ENCODE assay signal across 15 cellular contexts in the genomic region with DNA sequence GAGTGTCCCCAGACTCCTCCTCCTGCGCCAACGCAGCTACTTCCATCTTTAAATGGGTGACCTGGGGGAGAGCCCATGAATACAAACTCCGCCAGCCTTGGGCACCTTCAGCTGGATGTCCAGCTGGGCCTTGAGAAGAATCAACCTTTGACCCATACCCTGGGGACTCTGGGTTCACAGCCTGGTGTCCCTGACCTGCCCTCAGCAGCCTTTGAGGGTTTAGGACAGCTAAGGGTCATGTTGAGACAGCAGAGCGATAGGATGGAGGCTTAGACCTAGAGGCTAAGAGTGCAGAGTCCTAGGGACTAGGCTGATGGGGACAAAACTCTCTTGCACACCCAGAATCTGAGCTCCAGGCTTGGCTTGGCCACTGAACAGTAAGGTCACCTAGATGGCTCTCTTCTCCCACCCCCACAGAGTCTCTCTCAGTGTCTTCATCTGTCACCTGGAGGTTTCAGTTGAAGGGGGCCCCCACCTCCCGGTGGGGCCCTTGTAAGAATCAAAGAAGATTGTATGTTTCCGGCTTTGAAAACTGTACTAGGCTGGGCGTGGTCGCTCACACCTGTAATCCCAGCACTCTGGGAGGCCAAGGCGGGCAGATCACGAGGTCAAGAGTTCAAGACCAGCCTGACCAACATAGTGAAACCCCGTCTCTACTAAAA. TPM values are rescaled to one million over a fixed set of nuclear protein-coding genes. Genes with fewer than 3 reads are reported as not detected.
DNase-seq lines count a peak whose midpoint lies in the region; ATAC-seq and TF ChIP-seq lines count a peak whose summit lies in the region.
"Had no signal": no experiment of that assay in that cellular context is flagged by ENCODE, and none has a peak within 500 bp of the region (broad histone marks: within the 10 kb centered on the region; RNA-seq: fewer than 3 reads in every experiment).

No MANE protein-coding gene starts in this region.

- H3K27me3 ChIP-seq in GM06990 (replicated peaks; ENCODE audit: control insufficient read depth, insufficient read depth, low read length) (no peaks in the 10 kb centered on the region), MM.1S (replicated peaks; ENCODE audit: insufficient read depth, low read length) (no peaks in the 10 kb centered on the region), smooth muscle cell (ENCODE audit: low read depth) (no peaks in the 10 kb centered on the region)
- H3K27me3 ChIP-seq: BLaER1 had no signal

- peaks cover 55% of the 10 kb centered on the region for H3K4me1 ChIP-seq in MM.1S (ENCODE audit: low read length)
- H3K4me1 ChIP-seq in smooth muscle cell (ENCODE audit: low read depth) = peaks cover 5% of the 10 kb centered on the region

- H3K79me2 ChIP-seq in MM.1S (ENCODE audit: low read length) = peaks cover 13% of the 10 kb centered on the region; the same call in 1 of the 2 replicates
- H3K79me2 ChIP-seq in smooth muscle cell (ENCODE audit: low read depth) = no peaks in the 10 kb centered on the region

- H3K4me1 Mint-ChIP-seq in effector memory CD8-positive, alpha-beta T cell (ENCODE audit: low read depth in 2 of 2) = peaks cover 18 to 42% of the 10 kb centered on the region in 2 donors
- peaks cover 11% of the 10 kb centered on the region for H3K4me1 Mint-ChIP-seq in progenitor cell of endocrine pancreas (ENCODE audit: low read depth)

- H3K27me3 Mint-ChIP-seq in effector memory CD8-positive, alpha-beta T cell = no peaks in the 10 kb centered on the region
- no peaks in the 10 kb centered on the region for H3K27me3 Mint-ChIP-seq in progenitor cell of endocrine pancreas

- peak; percentile 65 for DNase-seq in GM06990 (ENCODE audit: extremely low read depth, insufficient read length)
- peak; percentile 96 for DNase-seq in MM.1S
- DNase-seq in effector memory CD8-positive, alpha-beta T cell = no peak
- no peak for DNase-seq in progenitor cell of endocrine pancreas (ENCODE audit: low spot score, unreplicated experiment)
- no peak for DNase-seq in NCI-H345 (lab: John Stamatoyannopoulos, UW)
- DNase-seq in anterior cingulate cortex (lab: John Stamatoyannopoulos, UW) = no peak
- no peak for DNase-seq in smooth muscle cell (lab: John Stamatoyannopoulos, UW; ENCODE audit: unreplicated experiment)
- DNase-seq: activated CD8-positive, alpha-beta memory T cell treated with anti-CD3 and anti-CD28 coated beads, Interleukin-2, amount 50 U/mL, for 4 hours; foreskin fibroblast; mesenchymal stem cell; NCI-H1436 had no signal

- peak overlapping the region; percentile 16; the same call in 1 of the 2 replicates for H2AFZ ChIP-seq in MM.1S (ENCODE audit: low read length)
- H2AFZ ChIP-seq in smooth muscle cell (ENCODE audit: low read depth) = no peak overlapping the region

- H3F3A ChIP-seq in MM.1S (ENCODE audit: insufficient read depth, low read length) (peaks cover 60% of the 10 kb centered on the region), smooth muscle cell (ENCODE audit: low read depth) (no peaks in the 10 kb centered on the region)

- no peaks in the 10 kb centered on the region for H3K36me3 ChIP-seq in GM06990 (ENCODE audit: control insufficient read depth, insufficient read depth, low read length)
- H3K36me3 ChIP-seq in MM.1S (replicated peaks; ENCODE audit: insufficient read depth, low read length) = no peaks in the 10 kb centered on the region
- H3K36me3 ChIP-seq in smooth muscle cell (ENCODE audit: low read depth) = no peaks in the 10 kb centered on the region
- H3K36me3 ChIP-seq: BLaER1, neutrophil had no signal

- H3K9ac ChIP-seq in MM.1S (ENCODE audit: low read length) (peak overlapping the region; percentile 35; the same call in 1 of the 2 replicates), smooth muscle cell (ENCODE audit: low read depth) (no peak overlapping the region)
- H3K9ac ChIP-seq: BLaER1 had no signal

- H4K20me1 ChIP-seq in MM.1S (ENCODE audit: insufficient read depth, low read length) (no peaks in the 10 kb centered on the region), smooth muscle cell (ENCODE audit: low read depth) (no peaks in the 10 kb centered on the region)
- H4K20me1 ChIP-seq: BLaER1 had no signal

- H3K9me2 ChIP-seq in MM.1S (replicated peaks; ENCODE audit: insufficient read depth, low read length) = no peaks in the 10 kb centered on the region

- H3K4me2 ChIP-seq in MM.1S (ENCODE audit: low read depth, low read length) = peak overlapping the region; percentile 30; the same call in 1 of the 2 replicates
- H3K4me2 ChIP-seq in smooth muscle cell = no peak overlapping the region
- H3K4me2 ChIP-seq: BLaER1 had no signal

- peaks cover 6% of the 10 kb centered on the region for H3K36me3 Mint-ChIP-seq in effector memory CD8-positive, alpha-beta T cell (ENCODE audit: insufficient read depth)
- H3K36me3 Mint-ChIP-seq in progenitor cell of endocrine pancreas (ENCODE audit: insufficient read depth) = no peaks in the 10 kb centered on the region

- ATAC-seq in GM19455 (IDR thresholded peaks at IDR 0.05; ENCODE audit: unreplicated experiment) = peak; percentile 54
- ATAC-seq in effector memory CD8-positive, alpha-beta T cell (replicated peaks) = no peak

- peak overlapping the region; percentile 4 to 34 for H3K4me3 Mint-ChIP-seq in effector memory CD8-positive, alpha-beta T cell
- no peak overlapping the region for H3K4me3 Mint-ChIP-seq in progenitor cell of endocrine pancreas (ENCODE audit: low read depth)

- H3K27ac ChIP-seq in MM.1S (ENCODE audit: low read length) = peak overlapping the region; percentile 92
- no peak overlapping the region for H3K27ac ChIP-seq in smooth muscle cell (ENCODE audit: low read depth)
- H3K27ac ChIP-seq: BLaER1, neutrophil had no signal

- no peaks in the 10 kb centered on the region for H3K9me3 Mint-ChIP-seq in effector memory CD8-positive, alpha-beta T cell
- no peaks in the 10 kb centered on the region for H3K9me3 Mint-ChIP-seq in progenitor cell of endocrine pancreas (ENCODE audit: low read depth)

- TF ChIP-seq CTCF in GM06990 (IDR thresholded peaks at IDR 0.05; ENCODE audit: insufficient read depth, low read length, poor library complexity, severe bottlenecking) = no peak
- TF ChIP-seq CTCF in MM.1S (IDR thresholded peaks at IDR 0.05; ENCODE audit: low read length) = no peak
- no peak for TF ChIP-seq CTCF in progenitor cell of endocrine pancreas (IDR thresholded peaks at IDR 0.05; ENCODE audit: unreplicated experiment)
- no peak for TF ChIP-seq CTCF in smooth muscle cell (IDR thresholded peaks at IDR 0.05; ENCODE audit: borderline replicate concordance, insufficient read depth, poor library complexity, severe bottlenecking)

- 90% methylated on average over 11 of the region's 11 CpGs for WGBS in smooth muscle cell (ENCODE audit: low lambda C conversion rate)

- H3K9me3 ChIP-seq in MM.1S (replicated peaks; ENCODE audit: insufficient read depth, low read length) (no peaks in the 10 kb centered on the region), smooth muscle cell (replicated peaks; ENCODE audit: low read depth) (no peaks in the 10 kb centered on the region)
- H3K9me3 ChIP-seq: BLaER1, neutrophil had no signal

- peak overlapping the region; percentile 65 to 87 for H3K27ac Mint-ChIP-seq in effector memory CD8-positive, alpha-beta T cell
- no peak overlapping the region for H3K27ac Mint-ChIP-seq in progenitor cell of endocrine pancreas

- H3K4me3 ChIP-seq in GM06990 (replicated peaks; ENCODE audit: low read depth, low read length) (no peak overlapping the region), MM.1S (ENCODE audit: low read length) (no peak overlapping the region), smooth muscle cell (no peak overlapping the region)
- H3K4me3 ChIP-seq: BLaER1 had no signal

RNA-seq across cellular contexts. Expression of a gene that starts 6.7 kb away (rescaled TPM):
- total RNA-seq in progenitor cell of endocrine pancreas (6.3 and 6.9 TPM in 2 replicates), smooth muscle cell (20.9 and 33.3 TPM in 2 replicates)
- polyA plus RNA-seq in smooth muscle cell = 29.3 and 30.8 TPM in 2 replicates

RNA-seq across cellular contexts. Expression of a gene that starts 19.6 kb away (rescaled TPM):
- 29.6 and 32.7 TPM in 2 replicates for total RNA-seq in progenitor cell of endocrine pancreas
- total RNA-seq in smooth muscle cell = 14.0 and 23.0 TPM in 2 replicates
- 19.8 and 23.4 TPM in 2 replicates for polyA plus RNA-seq in smooth muscle cell

RNA-seq across cellular contexts. Expression of a gene that starts 51.8 kb away (rescaled TPM):
- total RNA-seq in progenitor cell of endocrine pancreas = 3.3 and 4.4 TPM in 2 replicates
- total RNA-seq in smooth muscle cell = 0.76 TPM in 1 of 2 replicates, not detected in the other
- 0.45 TPM in 1 of 2 replicates, not detected in the other for polyA plus RNA-seq in smooth muscle cell
- total RNA-seq: NCI-H460 had no signal

Comparison
In these comparisons a context has a peak if more than half of its experiments do, and no peak if none do; other contexts are left out.
1. DNase-seq: peak in GM06990 (single experiment) and MM.1S (single experiment); none in effector memory CD8-positive, alpha-beta T cell (0 of 3), progenitor cell of endocrine pancreas (single experiment), NCI-H345 (single experiment), anterior cingulate cortex (0 of 58) and smooth muscle cell (single experiment).